In genomic region chr7:57220746-57221145, GRCh38 we compare ENCODE assay signal across 27 cellular contexts.
DNase-seq lines count a peak whose midpoint lies in the region; ATAC-seq, FAIRE-seq and TF ChIP-seq lines count a peak whose summit lies in the region.
"Had no signal": no experiment of that assay in that cellular context is flagged by ENCODE, and none has a peak within 500 bp of the region (broad histone marks: within the 10 kb centered on the region; RNA-seq: fewer than 3 reads in every experiment).

No MANE protein-coding gene starts in this region.

- DNase-seq in CD14-positive monocyte (ENCODE audit: low spot score) (peak; percentile 11), chondrocyte (ENCODE audit: low spot score) (peak; percentile 62), glutamatergic neuron (no peak), lower lobe of right lung (peak; percentile 20), HTR-8/SVneo (ENCODE audit: insufficient read length, low spot score) (no peak), C1 segment of cervical spinal cord (lab: John Stamatoyannopoulos, UW) (no peak), AML-193 (lab: John Stamatoyannopoulos, UW) (no peak)
- no peak for DNase-seq in stimulated activated CD4-positive, alpha-beta T cell treated with anti-CD3 and anti-CD28 coated beads, Interleukin-15, amount 100 ng/mL, for 24 hours
- DNase-seq: BE2C; CD4-positive, alpha-beta memory T cell; CD4-positive, CD25-positive, alpha-beta regulatory T cell; CD8-positive, alpha-beta memory T cell; COR-L47; DMS 273 treated with DMSO at 0.1 percent for 48 hours; DMS153; DMS53; DMS79; DND-41; EL; GDM1 had no signal

- no peaks in the 10 kb centered on the region for H3K27me3 ChIP-seq in lower lobe of right lung (ENCODE audit: low read depth)
- H3K27me3 ChIP-seq: BE2C had no signal

- no peaks in the 10 kb centered on the region for H3K36me3 ChIP-seq in lower lobe of right lung
- H3K36me3 ChIP-seq: BE2C, BLaER1 had no signal

- H3K9me3 Mint-ChIP-seq in CD14-positive monocyte: peaks cover 53 to 88% (median 68%) of the 10 kb centered on the region in 7 donors
- peaks cover 80% of the 10 kb centered on the region for H3K9me3 Mint-ChIP-seq in chondrocyte (ENCODE audit: low read depth)
- H3K9me3 Mint-ChIP-seq in glutamatergic neuron (ENCODE audit: unreplicated experiment): peaks cover 53% of the 10 kb centered on the region

- H3K4me3 ChIP-seq in lower lobe of right lung: no peak overlapping the region
- H3K4me3 ChIP-seq: A549, BLaER1, GM12878 had no signal

- H3K4me1 Mint-ChIP-seq in CD14-positive monocyte (no peaks in the 10 kb centered on the region), chondrocyte (ENCODE audit: low read depth) (no peaks in the 10 kb centered on the region), glutamatergic neuron (ENCODE audit: low read depth, unreplicated experiment) (no peaks in the 10 kb centered on the region)
- H3K4me1 Mint-ChIP-seq: CD4-positive, CD25-positive, alpha-beta regulatory T cell had no signal

- H3K36me3 Mint-ChIP-seq in CD14-positive monocyte: no peaks in the 10 kb centered on the region
- peaks cover 16% of the 10 kb centered on the region for H3K36me3 Mint-ChIP-seq in chondrocyte (ENCODE audit: low read depth)
- H3K36me3 Mint-ChIP-seq in glutamatergic neuron (ENCODE audit: unreplicated experiment): peaks cover 58% of the 10 kb centered on the region

- no peak overlapping the region for H3K27ac ChIP-seq in lower lobe of right lung
- H3K27ac ChIP-seq: 22Rv1, A549, BLaER1, C4-2B had no signal

- no peak overlapping the region for H3K4me3 Mint-ChIP-seq in CD14-positive monocyte
- no peak overlapping the region for H3K4me3 Mint-ChIP-seq in chondrocyte (ENCODE audit: unreplicated experiment)
- H3K4me3 Mint-ChIP-seq in glutamatergic neuron (ENCODE audit: unreplicated experiment): no peak overlapping the region
- H3K4me3 Mint-ChIP-seq: CD4-positive, alpha-beta memory T cell; CD4-positive, CD25-positive, alpha-beta regulatory T cell had no signal

- H3K9me3 ChIP-seq in lower lobe of right lung: no peaks in the 10 kb centered on the region
- H3K9me3 ChIP-seq: BE2C had no signal

- ATAC-seq in lower lobe of right lung: no peak
- ATAC-seq: A549, GM12878 had no signal

- no peak overlapping the region for H3K27ac Mint-ChIP-seq in CD14-positive monocyte
- no peak overlapping the region for H3K27ac Mint-ChIP-seq in chondrocyte (ENCODE audit: unreplicated experiment)
- H3K27ac Mint-ChIP-seq in glutamatergic neuron (ENCODE audit: unreplicated experiment): peak overlapping the region; percentile 11
- H3K27ac Mint-ChIP-seq: CD4-positive, alpha-beta memory T cell; CD4-positive, CD25-positive, alpha-beta regulatory T cell; CD8-positive, alpha-beta memory T cell had no signal

- TF ChIP-seq CTCF in CD14-positive monocyte (IDR thresholded peaks at IDR 0.05): no peak
- TF ChIP-seq CTCF in chondrocyte (IDR thresholded peaks at IDR 0.05): no peak
- TF ChIP-seq CTCF in glutamatergic neuron (IDR thresholded peaks at IDR 0.05; ENCODE audit: partially characterized antibody, unreplicated experiment): no peak
- TF ChIP-seq CTCF in lower lobe of right lung (IDR thresholded peaks at IDR 0.05): no peak

- no peaks in the 10 kb centered on the region for H3K4me1 ChIP-seq in lower lobe of right lung
- H3K4me1 ChIP-seq: A549, BE2C, BLaER1 had no signal

- intact Hi-C loops in CD14-positive monocyte (cut with micrococcal nuclease) (loop anchor here in 1 of 2 donors (10.0 kb wide), 1 partner anchor 46 kb away; no protein-coding TSS in a partner anchor), lower lobe of right lung (cut with DNase I) (no loop called here)

- FAIRE-seq in HTR-8/SVneo (lab: Jason Lieb, UNC): no peak
- FAIRE-seq: A549, GM12878, GM12892, GM18507 had no signal

- H3K27me3 Mint-ChIP-seq in CD14-positive monocyte (ENCODE audit: low read depth in 3 of 3) (peaks cover 0 to 4% (median 0%) of the 10 kb centered on the region in 3 donors), chondrocyte (ENCODE audit: low read depth) (no peaks in the 10 kb centered on the region), glutamatergic neuron (ENCODE audit: unreplicated experiment) (peaks cover 46% of the 10 kb centered on the region)
- H3K27me3 Mint-ChIP-seq: CD4-positive, alpha-beta memory T cell; CD4-positive, CD25-positive, alpha-beta regulatory T cell had no signal

Comparison
In these comparisons a context has a peak if more than half of its experiments do, and no peak if none do; other contexts are left out.
1. DNase-seq: peak in CD14-positive monocyte (single experiment), chondrocyte (single experiment) and lower lobe of right lung (single experiment); none in glutamatergic neuron (single experiment), HTR-8/SVneo (single experiment), C1 segment of cervical spinal cord (0 of 14), stimulated activated CD4-positive, alpha-beta T cell treated with anti-CD3 and anti-CD28 coated beads, Interleukin-15, amount 100 ng/mL, for 24 hours (single experiment) and AML-193 (0 of 2).